Comparison of ENCODE assay signal across 1 cellular context in the genomic region with DNA sequence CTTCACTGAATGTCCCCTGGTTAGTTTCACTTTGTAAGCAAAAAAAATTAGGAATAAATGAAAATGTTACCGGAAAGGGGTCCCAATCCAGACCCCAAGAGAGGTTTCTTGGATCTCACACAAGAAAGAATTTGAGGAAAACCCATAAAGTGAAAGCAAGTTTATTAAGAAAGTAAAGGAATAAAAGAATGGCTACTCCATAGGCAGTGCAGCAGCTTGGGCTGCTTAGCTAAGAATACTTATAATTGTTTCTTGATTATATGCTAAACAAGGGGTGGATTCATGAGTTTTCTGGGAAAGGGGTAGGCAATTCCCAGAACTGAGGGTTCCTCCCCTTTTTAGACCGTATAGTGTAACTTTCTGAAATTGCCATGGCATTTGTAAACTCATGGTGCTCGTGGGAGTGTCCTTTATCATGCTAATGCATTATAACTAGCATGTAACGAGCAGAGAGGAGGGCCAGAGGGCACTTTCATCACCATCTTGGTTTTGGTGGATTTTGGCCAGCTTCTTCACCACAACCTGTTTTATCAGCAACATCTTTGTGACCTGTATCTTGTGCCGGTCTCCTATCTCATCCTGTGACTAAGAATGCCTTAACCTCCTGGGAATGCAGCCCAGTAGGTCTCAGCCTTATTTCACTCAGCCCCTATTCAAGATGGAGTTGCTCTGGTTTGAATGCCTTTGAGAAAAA.
TF ChIP-seq lines count a peak whose summit lies in the region.

No MANE protein-coding gene starts in this region.

TF ChIP-seq in K562, 482 proteins besides CTCF, POLR2A, EP300 and RAD21 (continued from another document and continues in another):
- TF ChIP-seq, protein P1, sequence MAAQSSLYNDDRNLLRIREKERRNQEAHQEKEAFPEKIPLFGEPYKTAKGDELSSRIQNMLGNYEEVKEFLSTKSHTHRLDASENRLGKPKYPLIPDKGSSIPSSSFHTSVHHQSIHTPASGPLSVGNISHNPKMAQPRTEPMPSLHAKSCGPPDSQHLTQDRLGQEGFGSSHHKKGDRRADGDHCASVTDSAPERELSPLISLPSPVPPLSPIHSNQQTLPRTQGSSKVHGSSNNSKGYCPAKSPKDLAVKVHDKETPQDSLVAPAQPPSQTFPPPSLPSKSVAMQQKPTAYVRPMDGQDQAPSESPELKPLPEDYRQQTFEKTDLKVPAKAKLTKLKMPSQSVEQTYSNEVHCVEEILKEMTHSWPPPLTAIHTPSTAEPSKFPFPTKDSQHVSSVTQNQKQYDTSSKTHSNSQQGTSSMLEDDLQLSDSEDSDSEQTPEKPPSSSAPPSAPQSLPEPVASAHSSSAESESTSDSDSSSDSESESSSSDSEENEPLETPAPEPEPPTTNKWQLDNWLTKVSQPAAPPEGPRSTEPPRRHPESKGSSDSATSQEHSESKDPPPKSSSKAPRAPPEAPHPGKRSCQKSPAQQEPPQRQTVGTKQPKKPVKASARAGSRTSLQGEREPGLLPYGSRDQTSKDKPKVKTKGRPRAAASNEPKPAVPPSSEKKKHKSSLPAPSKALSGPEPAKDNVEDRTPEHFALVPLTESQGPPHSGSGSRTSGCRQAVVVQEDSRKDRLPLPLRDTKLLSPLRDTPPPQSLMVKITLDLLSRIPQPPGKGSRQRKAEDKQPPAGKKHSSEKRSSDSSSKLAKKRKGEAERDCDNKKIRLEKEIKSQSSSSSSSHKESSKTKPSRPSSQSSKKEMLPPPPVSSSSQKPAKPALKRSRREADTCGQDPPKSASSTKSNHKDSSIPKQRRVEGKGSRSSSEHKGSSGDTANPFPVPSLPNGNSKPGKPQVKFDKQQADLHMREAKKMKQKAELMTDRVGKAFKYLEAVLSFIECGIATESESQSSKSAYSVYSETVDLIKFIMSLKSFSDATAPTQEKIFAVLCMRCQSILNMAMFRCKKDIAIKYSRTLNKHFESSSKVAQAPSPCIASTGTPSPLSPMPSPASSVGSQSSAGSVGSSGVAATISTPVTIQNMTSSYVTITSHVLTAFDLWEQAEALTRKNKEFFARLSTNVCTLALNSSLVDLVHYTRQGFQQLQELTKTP (IDR thresholded peaks at IDR 0.05; ENCODE audit: low read depth in 1 of 2, partially characterized antibody in 2 of 2) = peak in 1 of 2 experiments; percentile 36
- no peak for TF ChIP-seq EZH2 (IDR thresholded peaks at IDR 0.05; ENCODE audit: borderline replicate concordance, low read depth, low read length)
- TF ChIP-seq CCNT2 (IDR thresholded peaks at IDR 0.05; ENCODE audit: borderline replicate concordance, extremely low read depth, insufficient read length, low read depth, low read length) = no peak
- peak; percentile 100 for TF ChIP-seq ZNF583 (CRISPR knock-in tag; IDR thresholded peaks at IDR 0.05)
- peak; percentile 98 for TF ChIP-seq TAF7 (tag; IDR thresholded peaks at IDR 0.05)
- TF ChIP-seq GABPB2 (CRISPR knock-in tag; conservative IDR thresholded peaks at IDR 0.05) = peak; percentile 91
- TF ChIP-seq, protein P2, sequence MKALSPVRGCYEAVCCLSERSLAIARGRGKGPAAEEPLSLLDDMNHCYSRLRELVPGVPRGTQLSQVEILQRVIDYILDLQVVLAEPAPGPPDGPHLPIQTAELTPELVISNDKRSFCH (CRISPR knock-in tag; IDR thresholded peaks at IDR 0.05) = peak; percentile 97
- TF ChIP-seq, protein P2 (tag; IDR thresholded peaks at IDR 0.05) = peak; percentile 99
- TF ChIP-seq, protein P3, sequence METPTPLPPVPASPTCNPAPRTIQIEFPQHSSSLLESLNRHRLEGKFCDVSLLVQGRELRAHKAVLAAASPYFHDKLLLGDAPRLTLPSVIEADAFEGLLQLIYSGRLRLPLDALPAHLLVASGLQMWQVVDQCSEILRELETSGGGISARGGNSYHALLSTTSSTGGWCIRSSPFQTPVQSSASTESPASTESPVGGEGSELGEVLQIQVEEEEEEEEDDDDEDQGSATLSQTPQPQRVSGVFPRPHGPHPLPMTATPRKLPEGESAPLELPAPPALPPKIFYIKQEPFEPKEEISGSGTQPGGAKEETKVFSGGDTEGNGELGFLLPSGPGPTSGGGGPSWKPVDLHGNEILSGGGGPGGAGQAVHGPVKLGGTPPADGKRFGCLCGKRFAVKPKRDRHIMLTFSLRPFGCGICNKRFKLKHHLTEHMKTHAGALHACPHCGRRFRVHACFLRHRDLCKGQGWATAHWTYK (CRISPR knock-in tag; IDR thresholded peaks at IDR 0.05) = peak; percentile 100
- no peak for TF ChIP-seq ZNF77 (CRISPR knock-in tag; IDR thresholded peaks at IDR 0.05)
- peak; percentile 47 for TF ChIP-seq JUND (IDR thresholded peaks at IDR 0.05; ENCODE audit: borderline replicate concordance, low read depth, low read length)
- peak; percentile 88; the same call in 2 of the 3 replicates for TF ChIP-seq JUND (tag; IDR thresholded peaks at IDR 0.05; ENCODE audit: borderline replicate concordance, low read depth, low read length)
- no peak for TF ChIP-seq CREBBP (IDR thresholded peaks at IDR 0.05; ENCODE audit: low read depth, low read length)
- peak; percentile 89 for TF ChIP-seq SOX6 (IDR thresholded peaks at IDR 0.05)
- 0 out of 2 replicates have a peak, but pooled peaks have one; percentile 45 for TF ChIP-seq NFE2 (IDR thresholded peaks at IDR 0.05; ENCODE audit: low read depth)
- no peak for TF ChIP-seq PURB (CRISPR knock-in tag; IDR thresholded peaks at IDR 0.05; ENCODE audit: low read depth)
- TF ChIP-seq ZNF445 (CRISPR knock-in tag; IDR thresholded peaks at IDR 0.05; ENCODE audit: low read depth) = peak; percentile 96
- peak; percentile 99 for TF ChIP-seq CXXC5 (CRISPR knock-in tag; IDR thresholded peaks at IDR 0.05)
- no peak for TF ChIP-seq POLR3G (IDR thresholded peaks at IDR 0.05; ENCODE audit: extremely low read depth, insufficient read length, insufficient replicate concordance)
- no peak for TF ChIP-seq TGIF2 (CRISPR knock-in tag; IDR thresholded peaks at IDR 0.05)
- TF ChIP-seq, protein P4, sequence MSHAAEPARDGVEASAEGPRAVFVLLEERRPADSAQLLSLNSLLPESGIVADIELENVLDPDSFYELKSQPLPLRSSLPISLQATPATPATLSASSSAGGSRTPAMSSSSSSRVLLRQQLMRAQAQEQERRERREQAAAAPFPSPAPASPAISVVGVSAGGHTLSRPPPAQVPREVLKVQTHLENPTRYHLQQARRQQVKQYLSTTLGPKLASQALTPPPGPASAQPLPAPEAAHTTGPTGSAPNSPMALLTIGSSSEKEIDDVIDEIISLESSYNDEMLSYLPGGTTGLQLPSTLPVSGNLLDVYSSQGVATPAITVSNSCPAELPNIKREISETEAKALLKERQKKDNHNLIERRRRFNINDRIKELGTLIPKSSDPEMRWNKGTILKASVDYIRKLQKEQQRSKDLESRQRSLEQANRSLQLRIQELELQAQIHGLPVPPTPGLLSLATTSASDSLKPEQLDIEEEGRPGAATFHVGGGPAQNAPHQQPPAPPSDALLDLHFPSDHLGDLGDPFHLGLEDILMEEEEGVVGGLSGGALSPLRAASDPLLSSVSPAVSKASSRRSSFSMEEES (CRISPR knock-in tag; IDR thresholded peaks at IDR 0.05) = peak; percentile 81
- TF ChIP-seq FOXJ2 (tag; IDR thresholded peaks at IDR 0.05) = peak; percentile 92
- TF ChIP-seq, protein P5, sequence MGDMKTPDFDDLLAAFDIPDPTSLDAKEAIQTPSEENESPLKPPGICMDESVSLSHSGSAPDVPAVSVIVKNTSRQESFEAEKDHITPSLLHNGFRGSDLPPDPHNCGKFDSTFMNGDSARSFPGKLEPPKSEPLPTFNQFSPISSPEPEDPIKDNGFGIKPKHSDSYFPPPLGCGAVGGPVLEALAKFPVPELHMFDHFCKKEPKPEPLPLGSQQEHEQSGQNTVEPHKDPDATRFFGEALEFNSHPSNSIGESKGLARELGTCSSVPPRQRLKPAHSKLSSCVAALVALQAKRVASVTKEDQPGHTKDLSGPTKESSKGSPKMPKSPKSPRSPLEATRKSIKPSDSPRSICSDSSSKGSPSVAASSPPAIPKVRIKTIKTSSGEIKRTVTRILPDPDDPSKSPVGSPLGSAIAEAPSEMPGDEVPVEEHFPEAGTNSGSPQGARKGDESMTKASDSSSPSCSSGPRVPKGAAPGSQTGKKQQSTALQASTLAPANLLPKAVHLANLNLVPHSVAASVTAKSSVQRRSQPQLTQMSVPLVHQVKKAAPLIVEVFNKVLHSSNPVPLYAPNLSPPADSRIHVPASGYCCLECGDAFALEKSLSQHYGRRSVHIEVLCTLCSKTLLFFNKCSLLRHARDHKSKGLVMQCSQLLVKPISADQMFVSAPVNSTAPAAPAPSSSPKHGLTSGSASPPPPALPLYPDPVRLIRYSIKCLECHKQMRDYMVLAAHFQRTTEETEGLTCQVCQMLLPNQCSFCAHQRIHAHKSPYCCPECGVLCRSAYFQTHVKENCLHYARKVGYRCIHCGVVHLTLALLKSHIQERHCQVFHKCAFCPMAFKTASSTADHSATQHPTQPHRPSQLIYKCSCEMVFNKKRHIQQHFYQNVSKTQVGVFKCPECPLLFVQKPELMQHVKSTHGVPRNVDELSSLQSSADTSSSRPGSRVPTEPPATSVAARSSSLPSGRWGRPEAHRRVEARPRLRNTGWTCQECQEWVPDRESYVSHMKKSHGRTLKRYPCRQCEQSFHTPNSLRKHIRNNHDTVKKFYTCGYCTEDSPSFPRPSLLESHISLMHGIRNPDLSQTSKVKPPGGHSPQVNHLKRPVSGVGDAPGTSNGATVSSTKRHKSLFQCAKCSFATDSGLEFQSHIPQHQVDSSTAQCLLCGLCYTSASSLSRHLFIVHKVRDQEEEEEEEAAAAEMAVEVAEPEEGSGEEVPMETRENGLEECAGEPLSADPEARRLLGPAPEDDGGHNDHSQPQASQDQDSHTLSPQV (IDR thresholded peaks at IDR 0.05) = peak; percentile 99
- TF ChIP-seq TEAD4 (IDR thresholded peaks at IDR 0.05; ENCODE audit: low read length) = peak; percentile 17; the same call in 1 of the 2 replicates
- no peak for TF ChIP-seq TEAD4 (CRISPR knock-in tag; IDR thresholded peaks at IDR 0.05; ENCODE audit: borderline replicate concordance)
- peak; percentile 98 for TF ChIP-seq ZNF212 (CRISPR knock-in tag; IDR thresholded peaks at IDR 0.05)
- TF ChIP-seq ZNF140 (CRISPR knock-in tag; IDR thresholded peaks at IDR 0.05) = peak; percentile 94
- TF ChIP-seq POLR2H (tag; IDR thresholded peaks at IDR 0.05; ENCODE audit: low read depth) = peak; percentile 92
- peak; percentile 98 for TF ChIP-seq ZNF133 (CRISPR knock-in tag; IDR thresholded peaks at IDR 0.05)
- TF ChIP-seq HEY1 (CRISPR knock-in tag; IDR thresholded peaks at IDR 0.05; ENCODE audit: borderline replicate concordance) = peak; percentile 96
- TF ChIP-seq, protein P6, sequence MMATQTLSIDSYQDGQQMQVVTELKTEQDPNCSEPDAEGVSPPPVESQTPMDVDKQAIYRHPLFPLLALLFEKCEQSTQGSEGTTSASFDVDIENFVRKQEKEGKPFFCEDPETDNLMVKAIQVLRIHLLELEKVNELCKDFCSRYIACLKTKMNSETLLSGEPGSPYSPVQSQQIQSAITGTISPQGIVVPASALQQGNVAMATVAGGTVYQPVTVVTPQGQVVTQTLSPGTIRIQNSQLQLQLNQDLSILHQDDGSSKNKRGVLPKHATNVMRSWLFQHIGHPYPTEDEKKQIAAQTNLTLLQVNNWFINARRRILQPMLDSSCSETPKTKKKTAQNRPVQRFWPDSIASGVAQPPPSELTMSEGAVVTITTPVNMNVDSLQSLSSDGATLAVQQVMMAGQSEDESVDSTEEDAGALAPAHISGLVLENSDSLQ (IDR thresholded peaks at IDR 0.05) = 0 out of 2 replicates have a peak, but pooled peaks have one; percentile 17
- peak; percentile 89 for TF ChIP-seq ZNF507 (tag; conservative IDR thresholded peaks at IDR 0.05)
- TF ChIP-seq, protein P7, sequence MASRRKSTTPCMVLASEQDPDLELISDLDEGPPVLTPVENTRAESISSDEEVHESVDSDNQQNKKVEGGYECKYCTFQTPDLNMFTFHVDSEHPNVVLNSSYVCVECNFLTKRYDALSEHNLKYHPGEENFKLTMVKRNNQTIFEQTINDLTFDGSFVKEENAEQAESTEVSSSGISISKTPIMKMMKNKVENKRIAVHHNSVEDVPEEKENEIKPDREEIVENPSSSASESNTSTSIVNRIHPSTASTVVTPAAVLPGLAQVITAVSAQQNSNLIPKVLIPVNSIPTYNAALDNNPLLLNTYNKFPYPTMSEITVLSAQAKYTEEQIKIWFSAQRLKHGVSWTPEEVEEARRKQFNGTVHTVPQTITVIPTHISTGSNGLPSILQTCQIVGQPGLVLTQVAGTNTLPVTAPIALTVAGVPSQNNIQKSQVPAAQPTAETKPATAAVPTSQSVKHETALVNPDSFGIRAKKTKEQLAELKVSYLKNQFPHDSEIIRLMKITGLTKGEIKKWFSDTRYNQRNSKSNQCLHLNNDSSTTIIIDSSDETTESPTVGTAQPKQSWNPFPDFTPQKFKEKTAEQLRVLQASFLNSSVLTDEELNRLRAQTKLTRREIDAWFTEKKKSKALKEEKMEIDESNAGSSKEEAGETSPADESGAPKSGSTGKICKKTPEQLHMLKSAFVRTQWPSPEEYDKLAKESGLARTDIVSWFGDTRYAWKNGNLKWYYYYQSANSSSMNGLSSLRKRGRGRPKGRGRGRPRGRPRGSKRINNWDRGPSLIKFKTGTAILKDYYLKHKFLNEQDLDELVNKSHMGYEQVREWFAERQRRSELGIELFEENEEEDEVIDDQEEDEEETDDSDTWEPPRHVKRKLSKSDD (conservative IDR thresholded peaks at IDR 0.05; ENCODE audit: low read length) = no peak
- TF ChIP-seq, protein P8, sequence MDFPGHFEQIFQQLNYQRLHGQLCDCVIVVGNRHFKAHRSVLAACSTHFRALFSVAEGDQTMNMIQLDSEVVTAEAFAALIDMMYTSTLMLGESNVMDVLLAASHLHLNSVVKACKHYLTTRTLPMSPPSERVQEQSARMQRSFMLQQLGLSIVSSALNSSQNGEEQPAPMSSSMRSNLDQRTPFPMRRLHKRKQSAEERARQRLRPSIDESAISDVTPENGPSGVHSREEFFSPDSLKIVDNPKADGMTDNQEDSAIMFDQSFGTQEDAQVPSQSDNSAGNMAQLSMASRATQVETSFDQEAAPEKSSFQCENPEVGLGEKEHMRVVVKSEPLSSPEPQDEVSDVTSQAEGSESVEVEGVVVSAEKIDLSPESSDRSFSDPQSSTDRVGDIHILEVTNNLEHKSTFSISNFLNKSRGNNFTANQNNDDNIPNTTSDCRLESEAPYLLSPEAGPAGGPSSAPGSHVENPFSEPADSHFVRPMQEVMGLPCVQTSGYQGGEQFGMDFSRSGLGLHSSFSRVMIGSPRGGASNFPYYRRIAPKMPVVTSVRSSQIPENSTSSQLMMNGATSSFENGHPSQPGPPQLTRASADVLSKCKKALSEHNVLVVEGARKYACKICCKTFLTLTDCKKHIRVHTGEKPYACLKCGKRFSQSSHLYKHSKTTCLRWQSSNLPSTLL (IDR thresholded peaks at IDR 0.05) = no peak
- no peak for TF ChIP-seq HMG20B (CRISPR knock-in tag; IDR thresholded peaks at IDR 0.05)
- TF ChIP-seq SMARCA5 (IDR thresholded peaks at IDR 0.05) = no peak
- TF ChIP-seq ZNF263 (CRISPR knock-in tag; IDR thresholded peaks at IDR 0.05; ENCODE audit: borderline replicate concordance) = no peak
- TF ChIP-seq ZNF41 (CRISPR knock-in tag; conservative IDR thresholded peaks at IDR 0.05) = peak; percentile 99
- TF ChIP-seq, protein P9, sequence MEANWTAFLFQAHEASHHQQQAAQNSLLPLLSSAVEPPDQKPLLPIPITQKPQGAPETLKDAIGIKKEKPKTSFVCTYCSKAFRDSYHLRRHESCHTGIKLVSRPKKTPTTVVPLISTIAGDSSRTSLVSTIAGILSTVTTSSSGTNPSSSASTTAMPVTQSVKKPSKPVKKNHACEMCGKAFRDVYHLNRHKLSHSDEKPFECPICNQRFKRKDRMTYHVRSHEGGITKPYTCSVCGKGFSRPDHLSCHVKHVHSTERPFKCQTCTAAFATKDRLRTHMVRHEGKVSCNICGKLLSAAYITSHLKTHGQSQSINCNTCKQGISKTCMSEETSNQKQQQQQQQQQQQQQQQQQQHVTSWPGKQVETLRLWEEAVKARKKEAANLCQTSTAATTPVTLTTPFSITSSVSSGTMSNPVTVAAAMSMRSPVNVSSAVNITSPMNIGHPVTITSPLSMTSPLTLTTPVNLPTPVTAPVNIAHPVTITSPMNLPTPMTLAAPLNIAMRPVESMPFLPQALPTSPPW (CRISPR knock-in tag; IDR thresholded peaks at IDR 0.05) = peak; percentile 81
- no peak for TF ChIP-seq SP2 (IDR thresholded peaks at IDR 0.05; ENCODE audit: extremely low read depth, low read depth, low read length, poor library complexity, severe bottlenecking)
